8 cellular contexts compared by ENCODE assay signal in the genomic region with DNA sequence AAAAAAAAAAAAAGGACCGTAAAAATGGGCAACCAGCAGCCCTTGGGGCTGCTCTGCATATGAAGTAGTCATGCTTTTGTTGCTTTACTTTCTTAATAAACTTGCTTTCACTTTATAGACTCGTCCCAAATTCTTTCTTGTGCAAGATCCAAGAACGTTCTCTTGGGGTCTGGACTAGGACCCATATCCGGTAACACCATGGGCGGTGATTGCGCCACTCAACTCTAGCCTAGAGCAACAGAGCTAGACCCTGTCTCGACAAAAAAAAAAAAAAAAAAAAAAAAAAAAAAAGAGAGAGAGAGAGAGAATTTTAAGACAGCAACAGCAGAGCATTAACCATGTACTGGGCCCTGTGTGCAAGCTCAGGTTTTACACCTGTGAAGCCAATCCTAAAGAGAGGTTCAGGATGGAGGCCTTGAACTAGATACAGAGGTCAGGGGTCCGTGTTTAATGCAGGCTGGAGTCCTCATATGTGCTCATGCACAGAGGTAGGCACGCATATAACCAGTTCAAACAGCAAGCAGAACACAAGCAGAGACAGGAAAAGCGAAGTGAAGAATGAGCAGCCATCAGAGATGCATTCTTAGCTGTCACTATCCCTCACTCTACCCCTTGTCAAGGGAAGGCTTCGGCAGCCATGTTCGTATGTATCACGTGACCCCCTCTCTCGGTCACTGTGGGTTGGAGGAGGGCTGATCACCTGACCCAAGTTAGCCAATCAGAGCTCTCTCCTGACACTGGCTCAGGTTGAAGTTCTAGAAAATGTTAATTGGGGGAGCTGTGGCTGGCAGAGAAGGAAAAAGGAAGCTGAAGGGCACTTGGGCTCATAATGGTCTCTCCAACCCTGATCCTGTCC. TPM values are rescaled to one million over a fixed set of nuclear protein-coding genes. Genes with fewer than 3 reads are reported as not detected.
A peak's percentile ranks its signal among the peaks of the same experiment; 100 is the strongest.
DNase-seq lines count a peak whose midpoint lies in the region; ATAC-seq and TF ChIP-seq lines count a peak whose summit lies in the region.

No MANE protein-coding gene starts in this region.

- H3K4me3 ChIP-seq in PC-3 (ENCODE audit: low read length), result no peak overlapping the region
- no peak overlapping the region for H3K4me3 ChIP-seq in upper lobe of right lung

- H3K36me3 ChIP-seq in PC-3 (ENCODE audit: low read depth, low read length) (no peaks in the 10 kb centered on the region), upper lobe of right lung (no peaks in the 10 kb centered on the region)

- H3F3A ChIP-seq in PC-3 (ENCODE audit: low read length, unreplicated experiment), result no peaks in the 10 kb centered on the region

- H3K4me1 ChIP-seq in PC-3 (ENCODE audit: insufficient read depth, low read length), result no peaks in the 10 kb centered on the region
- H3K4me1 ChIP-seq in upper lobe of right lung, result no peaks in the 10 kb centered on the region

- no peak overlapping the region for H3K9ac ChIP-seq in PC-3 (ENCODE audit: low read length)

- H3K27ac ChIP-seq in PC-3 (ENCODE audit: low read length), result no peak overlapping the region
- H3K27ac ChIP-seq in upper lobe of right lung, result no peak overlapping the region

- H3K27me3 ChIP-seq in PC-3 (ENCODE audit: low read length) (no peaks in the 10 kb centered on the region), upper lobe of right lung (no peaks in the 10 kb centered on the region)

- intact Hi-C loops in PC-3 (cut with micrococcal nuclease), result no loop called here
- intact Hi-C loops in upper lobe of right lung (cut with DNase I), result no loop called here

- H3K9me2 ChIP-seq in PC-3 (replicated peaks; ENCODE audit: low read length), result no peaks in the 10 kb centered on the region

- peak overlapping the region; percentile 55 for H2AFZ ChIP-seq in PC-3 (ENCODE audit: low read length)

- POLR2A ChIA-PET in PC-3 (lab: Charles Lee; ENCODE audit: unreplicated experiment) (no interaction called here), GM10248 (lab: Yijun Ruan, JAX) (no interaction called here)

- TF ChIP-seq CTCF in PC-3 (conservative IDR thresholded peaks at IDR 0.05; ENCODE audit: low read depth, low read length) (no peak), upper lobe of right lung (IDR thresholded peaks at IDR 0.05) (no peak), GM10248 (IDR thresholded peaks at IDR 0.05; ENCODE audit: control extremely low read depth, extremely low read depth, low read depth, missing control alignments) (no peak)

- DNase-seq in stimulated activated CD4-positive, alpha-beta T cell treated with anti-CD3 and anti-CD28 coated beads, Interleukin-15, amount 100 ng/mL, for 24 hours, result peak; percentile 48
- DNase-seq in stimulated activated CD4-positive, alpha-beta T cell treated with anti-CD3 and anti-CD28 coated beads, Interleukin-4, amount 100 ng/mL, for 4 hours, result no peak
- DNase-seq in PC-3 (peak; percentile 49), globus pallidus (ENCODE audit: low spot score) (peak; percentile 11), upper lobe of right lung (no peak), GM10248 (ENCODE audit: extremely low spot score) (no peak), kidney glomerular epithelial cell (lab: John Stamatoyannopoulos, UW) (no peak), mucosa of gallbladder (ENCODE audit: low spot score) (no peak)

- ATAC-seq in PC-3 (no peak), upper lobe of right lung (peak; percentile 32)

- H3K9me3 ChIP-seq in PC-3 (ENCODE audit: low read length) (no peaks in the 10 kb centered on the region), upper lobe of right lung (no peaks in the 10 kb centered on the region)

- no TSS peak for BruUV-seq in PC-3 (replicated peaks; lab: Mats Ljungman, UMichigan)

- H4K20me1 ChIP-seq in PC-3 (ENCODE audit: low read length), result no peaks in the 10 kb centered on the region

- H3K79me2 ChIP-seq in PC-3 (ENCODE audit: low read length), result no peaks in the 10 kb centered on the region

- CTCF ChIA-PET in PC-3 (lab: Charles Lee) (no interaction called here), GM10248 (lab: Yijun Ruan, JAX) (interaction anchor here (1.0 to 2.0 kb wide), 2 partner anchors 10 to 16 kb away, joined by 5 read pairs; no protein-coding TSS in a partner anchor)

- no peak overlapping the region for H3K4me2 ChIP-seq in PC-3 (ENCODE audit: low read length)

RNA-seq across cellular contexts. Expression of a gene that starts 16.7 kb away (rescaled TPM):
- total RNA-seq in PC-3 (2014; rRNA removed) (4.8 and 5.1 TPM in 2 replicates), upper lobe of right lung (not detected), mucosa of gallbladder (0.58 TPM)

RNA-seq across cellular contexts. Expression of a gene that starts 31.2 kb away (rescaled TPM):
- total RNA-seq in PC-3 (2014; rRNA removed) (not detected in 2 replicates), upper lobe of right lung (not detected), mucosa of gallbladder (not detected)

RNA-seq across cellular contexts. Expression of a gene that starts 48.1 kb away (rescaled TPM):
- total RNA-seq in PC-3 (2014; rRNA removed) (24.5 and 39.7 TPM in 2 replicates), upper lobe of right lung (12.7 TPM), mucosa of gallbladder (24.7 TPM)

RNA-seq across cellular contexts. Expression of a gene that starts 50.4 kb away (rescaled TPM):
- total RNA-seq in PC-3 (2014; rRNA removed), result 99.9 and 121 TPM in 2 replicates
- total RNA-seq in upper lobe of right lung, result 16.7 TPM
- 23.3 TPM for total RNA-seq in mucosa of gallbladder

Comparison
In these comparisons a context has a peak if more than half of its experiments do, and no peak if none do; other contexts are left out.
1. DNase-seq: peak in stimulated activated CD4-positive, alpha-beta T cell treated with anti-CD3 and anti-CD28 coated beads, Interleukin-15, amount 100 ng/mL, for 24 hours (single experiment), PC-3 (single experiment) and globus pallidus (single experiment); none in stimulated activated CD4-positive, alpha-beta T cell treated with anti-CD3 and anti-CD28 coated beads, Interleukin-4, amount 100 ng/mL, for 4 hours (0 of 2), upper lobe of right lung (single experiment), GM10248 (single experiment), kidney glomerular epithelial cell (single experiment) and mucosa of gallbladder (single experiment).